ENCODE assay signal across 25 cellular contexts in genomic region chr1:206786212-206786886, GRCh38. TPM values are rescaled to one million over a fixed set of nuclear protein-coding genes. Genes with fewer than 3 reads are reported as not detected.
DNase-seq lines count a peak whose midpoint lies in the region; ATAC-seq and TF ChIP-seq lines count a peak whose summit lies in the region.
"Had no signal": no experiment of that assay in that cellular context is flagged by ENCODE, and none has a peak within 500 bp of the region (broad histone marks: within the 10 kb centered on the region; RNA-seq: fewer than 3 reads in every experiment).

No MANE protein-coding gene starts in this region.

- H3K9me3 Mint-ChIP-seq in activated naive CD8-positive, alpha-beta T cell treated with anti-CD3 and anti-CD28 coated beads for 36 hours: no peaks in the 10 kb centered on the region
- peaks cover 0 to 2% (median 0%) of the 10 kb centered on the region in 7 donors for H3K9me3 Mint-ChIP-seq in CD14-positive monocyte

- H3K4me3 Mint-ChIP-seq in activated naive CD8-positive, alpha-beta T cell treated with anti-CD3 and anti-CD28 coated beads for 36 hours: peak overlapping the region; percentile 11
- peak overlapping the region in 1 of 2 donors; percentile 31 for H3K4me3 Mint-ChIP-seq in CD14-positive monocyte

- peak overlapping the region; percentile 0 for H3K27ac Mint-ChIP-seq in activated naive CD8-positive, alpha-beta T cell treated with anti-CD3 and anti-CD28 coated beads for 36 hours
- peak overlapping the region in 2 of 7 donors; percentile 10 to 24 for H3K27ac Mint-ChIP-seq in CD14-positive monocyte

- intact Hi-C loops in CD14-positive monocyte (cut with micrococcal nuclease): loop anchor here in 1 of 2 donors (5.0 kb wide), 1 partner anchor 49 kb away; no protein-coding TSS in a partner anchor

- H3K27me3 Mint-ChIP-seq in activated naive CD8-positive, alpha-beta T cell treated with anti-CD3 and anti-CD28 coated beads for 36 hours: no peaks in the 10 kb centered on the region
- peaks cover 3 to 6% (median 4%) of the 10 kb centered on the region in 3 donors for H3K27me3 Mint-ChIP-seq in CD14-positive monocyte (ENCODE audit: low read depth in 3 of 3)

- peak; percentile 61 for DNase-seq in activated CD8-positive, alpha-beta memory T cell treated with anti-CD3 and anti-CD28 coated beads for 24 hours
- DNase-seq in activated CD8-positive, alpha-beta memory T cell treated with anti-CD3 and anti-CD28 coated beads, Interleukin-2, amount 50 U/mL, for 4 hours: no peak
- DNase-seq in activated naive CD8-positive, alpha-beta T cell treated with anti-CD3 and anti-CD28 coated beads for 36 hours: no peak
- no peak for DNase-seq in stimulated activated naive CD8-positive, alpha-beta T cell treated with anti-CD3 and anti-CD28 coated beads, Interleukin-15, Interleukin-2, amounts not matched to agents 100 U/mL and 50 U/mL, for 24 hours
- no peak for DNase-seq in NCI-H2029 treated with DMSO at 0.1 percent for 48 hours (lab: John Stamatoyannopoulos, UW)
- DNase-seq in CD14-positive monocyte (ENCODE audit: low spot score): no peak
- DNase-seq: activated CD4-positive, CD25-positive, alpha-beta regulatory T cell; adrenal gland; dermis blood vessel endothelial cell; GDM1; NCI-H1436; NCI-H2171 treated with DMSO at 0.1 percent for 48 hours; NCI-H69; Peyer's patch had no signal

- ATAC-seq in HG03159 (IDR thresholded peaks at IDR 0.05; ENCODE audit: unreplicated experiment) (peak; percentile 35), GM19463 (IDR thresholded peaks at IDR 0.05; ENCODE audit: unreplicated experiment) (no peak)
- peak; percentile 30 for ATAC-seq in stimulated activated naive CD8-positive, alpha-beta T cell treated with anti-CD3 and anti-CD28 coated beads, Interleukin-15, Interleukin-2, amounts not matched to agents 100 U/mL and 50 U/mL, for 24 hours
- ATAC-seq: sciatic nerve had no signal

- no peaks in the 10 kb centered on the region for H3K36me3 Mint-ChIP-seq in activated naive CD8-positive, alpha-beta T cell treated with anti-CD3 and anti-CD28 coated beads for 36 hours
- H3K36me3 Mint-ChIP-seq in CD14-positive monocyte: peaks cover 4 to 8% of the 10 kb centered on the region in 2 donors

- TF ChIP-seq CTCF in CD14-positive monocyte (IDR thresholded peaks at IDR 0.05): no peak

- H3K4me1 Mint-ChIP-seq in activated naive CD8-positive, alpha-beta T cell treated with anti-CD3 and anti-CD28 coated beads for 36 hours: peaks cover 77% of the 10 kb centered on the region
- peaks cover 34% of the 10 kb centered on the region for H3K4me1 Mint-ChIP-seq in CD14-positive monocyte

RNA-seq across cellular contexts. Expression of gene IL10, which starts 14.1 kb away (rescaled TPM):
- not detected for total RNA-seq in activated naive CD8-positive, alpha-beta T cell treated with anti-CD3 and anti-CD28 coated beads for 36 hours
- 1 to 10 TPM; 4.1 to 7.8 TPM for polyA plus RNA-seq in CD14-positive monocyte
- total RNA-seq: A673, bronchial epithelial cell, dermis blood vessel endothelial cell, fibroblast of villous mesenchyme, hepatocyte, myocyte, SJSA1 had no signal
- polyA plus RNA-seq: keratinocyte had no signal

RNA-seq across cellular contexts. Expression of gene IL19, which starts 15.8 kb away (rescaled TPM):
- total RNA-seq in activated naive CD8-positive, alpha-beta T cell treated with anti-CD3 and anti-CD28 coated beads for 36 hours: not detected
- not detected for polyA plus RNA-seq in CD14-positive monocyte
- total RNA-seq: A673, adrenal gland, bronchial epithelial cell, dermis blood vessel endothelial cell, myocyte, Peyer's patch, sciatic nerve, SJSA1, ureter had no signal
- polyA plus RNA-seq: adrenal gland, hepatocyte, keratinocyte had no signal
